15 cellular contexts compared by ENCODE assay signal in genomic region chr5:145141534-145141933, GRCh38.
DNase-seq lines count a peak whose midpoint lies in the region; ATAC-seq and TF ChIP-seq lines count a peak whose summit lies in the region.
"Had no signal": no experiment of that assay in that cellular context is flagged by ENCODE, and none has a peak within 500 bp of the region (broad histone marks: within the 10 kb centered on the region; RNA-seq: fewer than 3 reads in every experiment).

No MANE protein-coding gene starts in this region.

- peaks cover 37% of the 10 kb centered on the region for H3K4me1 ChIP-seq in KMS-11 (ENCODE audit: low read depth, poor library complexity, severe bottlenecking)

- H3K9ac ChIP-seq in KMS-11, result no peak overlapping the region; the same call in 1 of the 2 replicates

- no peaks in the 10 kb centered on the region for H4K20me1 ChIP-seq in KMS-11 (ENCODE audit: insufficient read depth)

- DNase-seq in medulla oblongata (ENCODE audit: extremely low spot score), result peak; percentile 8
- DNase-seq in DMS153 treated with DMSO at 0.1 percent for 48 hours (lab: John Stamatoyannopoulos, UW; ENCODE audit: unreplicated experiment), result no peak
- DNase-seq in NCI-H2107 treated with DMSO at 0.1 percent for 48 hours (lab: John Stamatoyannopoulos, UW; ENCODE audit: unreplicated experiment), result no peak
- DNase-seq in NCI-H345 treated with DMSO at 0.1 percent for 48 hours (lab: John Stamatoyannopoulos, UW; ENCODE audit: unreplicated experiment), result no peak
- DNase-seq: C1 segment of cervical spinal cord; Calu3; CD4-positive, alpha-beta memory T cell; COR-L47; DND-41; GDM1; H9 had no signal

- H3K27me3 ChIP-seq in KMS-11 (ENCODE audit: insufficient read depth, low read depth), result no peaks in the 10 kb centered on the region

- no peaks in the 10 kb centered on the region for H3K79me2 ChIP-seq in KMS-11 (ENCODE audit: insufficient read depth, low read depth)

- H3K4me2 ChIP-seq in KMS-11, result peak overlapping the region; percentile 68
- H3K4me2 ChIP-seq: GM23338 had no signal

- no peaks in the 10 kb centered on the region for H3K36me3 ChIP-seq in KMS-11 (ENCODE audit: insufficient read depth)

- H2AFZ ChIP-seq in KMS-11 (ENCODE audit: low read depth), result 0 out of 2 replicates have a peak overlapping the region, but pooled peaks have one; percentile 13
- H2AFZ ChIP-seq: GM23338 had no signal

- ATAC-seq in GM18858 (IDR thresholded peaks at IDR 0.05; ENCODE audit: unreplicated experiment), result peak; percentile 46
- ATAC-seq: GM23338, HCT116 had no signal

- no peak for TF ChIP-seq CTCF in KMS-11 (conservative IDR thresholded peaks at IDR 0.05; ENCODE audit: low read depth, low read length)

- H3K4me3 ChIP-seq in KMS-11 (IDR thresholded peaks at IDR 0.05; ENCODE audit: insufficient read depth, low read depth, low read length), result no peak overlapping the region
- H3K4me3 ChIP-seq: GM23338 had no signal

- peak overlapping the region; percentile 69 for H3K27ac ChIP-seq in KMS-11
